In genomic region chr6:170312876-170313275, GRCh38 we compare ENCODE assay signal across 2 cellular contexts.
TF ChIP-seq lines count a peak whose summit lies in the region.

No MANE protein-coding gene starts in this region.

TF ChIP-seq in HepG2, 621 proteins besides CTCF, POLR2A, EP300 and RAD21:
- TF ChIP-seq KLF13 (CRISPR knock-in tag; IDR thresholded peaks at IDR 0.05), result no peak
- no peak for TF ChIP-seq MATR3 (CRISPR knock-in tag; IDR thresholded peaks at IDR 0.05)
- no peak for TF ChIP-seq SNRNP70 (IDR thresholded peaks at IDR 0.05; ENCODE audit: low read depth, low read length)
- TF ChIP-seq, protein P1, sequence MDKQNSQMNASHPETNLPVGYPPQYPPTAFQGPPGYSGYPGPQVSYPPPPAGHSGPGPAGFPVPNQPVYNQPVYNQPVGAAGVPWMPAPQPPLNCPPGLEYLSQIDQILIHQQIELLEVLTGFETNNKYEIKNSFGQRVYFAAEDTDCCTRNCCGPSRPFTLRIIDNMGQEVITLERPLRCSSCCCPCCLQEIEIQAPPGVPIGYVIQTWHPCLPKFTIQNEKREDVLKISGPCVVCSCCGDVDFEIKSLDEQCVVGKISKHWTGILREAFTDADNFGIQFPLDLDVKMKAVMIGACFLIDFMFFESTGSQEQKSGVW (CRISPR knock-in tag; IDR thresholded peaks at IDR 0.05; ENCODE audit: borderline replicate concordance), result no peak
- TF ChIP-seq MAFK (conservative IDR thresholded peaks at IDR 0.05 in 1 of 2, IDR thresholded peaks at IDR 0.05 in 1 of 2; ENCODE audit: low read length in 2 of 2), result peak; percentile 73 to 87
- TF ChIP-seq ZNF496 (CRISPR knock-in tag; IDR thresholded peaks at IDR 0.05; ENCODE audit: insufficient replicate concordance), result no peak
- TF ChIP-seq HOXA5 (CRISPR knock-in tag; IDR thresholded peaks at IDR 0.05), result no peak
- TF ChIP-seq MYNN (CRISPR knock-in tag; IDR thresholded peaks at IDR 0.05; ENCODE audit: low read depth), result no peak
- no peak for TF ChIP-seq HNRNPUL1 (IDR thresholded peaks at IDR 0.05; ENCODE audit: low read depth, low read length)
- peak; percentile 72 for TF ChIP-seq MAFF (IDR thresholded peaks at IDR 0.05; ENCODE audit: low read depth, low read length)
- TF ChIP-seq, protein P2, sequence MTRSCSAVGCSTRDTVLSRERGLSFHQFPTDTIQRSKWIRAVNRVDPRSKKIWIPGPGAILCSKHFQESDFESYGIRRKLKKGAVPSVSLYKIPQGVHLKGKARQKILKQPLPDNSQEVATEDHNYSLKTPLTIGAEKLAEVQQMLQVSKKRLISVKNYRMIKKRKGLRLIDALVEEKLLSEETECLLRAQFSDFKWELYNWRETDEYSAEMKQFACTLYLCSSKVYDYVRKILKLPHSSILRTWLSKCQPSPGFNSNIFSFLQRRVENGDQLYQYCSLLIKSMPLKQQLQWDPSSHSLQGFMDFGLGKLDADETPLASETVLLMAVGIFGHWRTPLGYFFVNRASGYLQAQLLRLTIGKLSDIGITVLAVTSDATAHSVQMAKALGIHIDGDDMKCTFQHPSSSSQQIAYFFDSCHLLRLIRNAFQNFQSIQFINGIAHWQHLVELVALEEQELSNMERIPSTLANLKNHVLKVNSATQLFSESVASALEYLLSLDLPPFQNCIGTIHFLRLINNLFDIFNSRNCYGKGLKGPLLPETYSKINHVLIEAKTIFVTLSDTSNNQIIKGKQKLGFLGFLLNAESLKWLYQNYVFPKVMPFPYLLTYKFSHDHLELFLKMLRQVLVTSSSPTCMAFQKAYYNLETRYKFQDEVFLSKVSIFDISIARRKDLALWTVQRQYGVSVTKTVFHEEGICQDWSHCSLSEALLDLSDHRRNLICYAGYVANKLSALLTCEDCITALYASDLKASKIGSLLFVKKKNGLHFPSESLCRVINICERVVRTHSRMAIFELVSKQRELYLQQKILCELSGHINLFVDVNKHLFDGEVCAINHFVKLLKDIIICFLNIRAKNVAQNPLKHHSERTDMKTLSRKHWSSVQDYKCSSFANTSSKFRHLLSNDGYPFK (CRISPR knock-in tag; IDR thresholded peaks at IDR 0.05; ENCODE audit: borderline replicate concordance), result no peak
- no peak for TF ChIP-seq HNRNPK (IDR thresholded peaks at IDR 0.05; ENCODE audit: low read depth, low read length, poor library complexity, severe bottlenecking)
- TF ChIP-seq ZNF234 (CRISPR knock-in tag; conservative IDR thresholded peaks at IDR 0.05), result no peak
- TF ChIP-seq, protein P3, sequence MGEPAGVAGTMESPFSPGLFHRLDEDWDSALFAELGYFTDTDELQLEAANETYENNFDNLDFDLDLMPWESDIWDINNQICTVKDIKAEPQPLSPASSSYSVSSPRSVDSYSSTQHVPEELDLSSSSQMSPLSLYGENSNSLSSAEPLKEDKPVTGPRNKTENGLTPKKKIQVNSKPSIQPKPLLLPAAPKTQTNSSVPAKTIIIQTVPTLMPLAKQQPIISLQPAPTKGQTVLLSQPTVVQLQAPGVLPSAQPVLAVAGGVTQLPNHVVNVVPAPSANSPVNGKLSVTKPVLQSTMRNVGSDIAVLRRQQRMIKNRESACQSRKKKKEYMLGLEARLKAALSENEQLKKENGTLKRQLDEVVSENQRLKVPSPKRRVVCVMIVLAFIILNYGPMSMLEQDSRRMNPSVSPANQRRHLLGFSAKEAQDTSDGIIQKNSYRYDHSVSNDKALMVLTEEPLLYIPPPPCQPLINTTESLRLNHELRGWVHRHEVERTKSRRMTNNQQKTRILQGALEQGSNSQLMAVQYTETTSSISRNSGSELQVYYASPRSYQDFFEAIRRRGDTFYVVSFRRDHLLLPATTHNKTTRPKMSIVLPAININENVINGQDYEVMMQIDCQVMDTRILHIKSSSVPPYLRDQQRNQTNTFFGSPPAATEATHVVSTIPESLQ (CRISPR knock-in tag; conservative IDR thresholded peaks at IDR 0.05), result no peak

TF ChIP-seq in IMR-90, 13 proteins besides CTCF, POLR2A, EP300 and RAD21:
- TF ChIP-seq RFX5 (IDR thresholded peaks at IDR 0.05; ENCODE audit: low read depth, low read length) (no peak), MAFK (IDR thresholded peaks at IDR 0.05; ENCODE audit: low read depth, low read length) (peak; percentile 72)
